In genomic region chr4:151276787-151277557, GRCh38 we compare ENCODE assay signal across 8 cellular contexts. TPM values are rescaled to one million over a fixed set of nuclear protein-coding genes. Genes with fewer than 3 reads are reported as not detected.
DNase-seq lines count a peak whose midpoint lies in the region; ATAC-seq, FAIRE-seq and TF ChIP-seq lines count a peak whose summit lies in the region.

TSS of gene PRSS48 (plus strand) at chr4:151277161. CDS start at chr4:151277173, 12 bp downstream.

- no peak within 1 kb of the TSS for H3K27ac ChIP-seq in C4-2B
- no peak within 1 kb of the TSS for H3K27ac ChIP-seq in H1 (ENCODE audit: low read depth, low read length)
- H3K27ac ChIP-seq in mesendoderm (ENCODE audit: low read depth, low read length) = no peak within 1 kb of the TSS

- no peaks in the 10 kb centered on the region for H3K23me2 ChIP-seq in H1 (ENCODE audit: low read depth, low read length)

- H3K18ac ChIP-seq in H1 (ENCODE audit: extremely low read depth, low read length) (0 out of 2 replicates have a peak within 1 kb of the TSS, but pooled peaks have one; percentile 63), mesendoderm (ENCODE audit: low read length) (no peak within 1 kb of the TSS)

- no peak within 1 kb of the TSS for H3K56ac ChIP-seq in H1 (replicated peaks; ENCODE audit: insufficient read length, low read depth, low read length)
- H3K56ac ChIP-seq in mesendoderm (ENCODE audit: low read length) = no peak within 1 kb of the TSS

- peak within 1 kb of the TSS; percentile 1; the same call in 1 of the 2 replicates for H3K27ac Mint-ChIP-seq in WTC11

- H3K4ac ChIP-seq in H1 (replicated peaks; ENCODE audit: insufficient read length, low read depth, low read length) (no peak within 1 kb of the TSS), mesendoderm (ENCODE audit: low read depth, low read length) (no peak within 1 kb of the TSS)

- peak within 1 kb of the TSS; percentile 35 for H4K91ac ChIP-seq in H1 (replicated peaks; ENCODE audit: insufficient read length, low read length)

- H3K36me3 Mint-ChIP-seq in WTC11 = no peaks in the 10 kb centered on the region

- TF ChIP-seq POLR2A in H1 (IDR thresholded peaks at IDR 0.05; ENCODE audit: control extremely low read depth in 1 of 2, low read depth in 2 of 2, low read length in 2 of 2) = no peak

- H3K23ac ChIP-seq in H1 (ENCODE audit: insufficient read length) = no peak within 1 kb of the TSS
- no peak within 1 kb of the TSS for H3K23ac ChIP-seq in mesendoderm (ENCODE audit: low read length)

- no peak within 1 kb of the TSS for H2BK12ac ChIP-seq in H1 (ENCODE audit: low read depth, low read length)

- POLR2A ChIA-PET in WTC11 (lab: Charles Lee) (interaction anchor here (0.6 to 0.9 kb wide), 2 partner anchors 81 to 185 kb away, joined by 3 to 4 read pairs; no protein-coding TSS in a partner anchor), H1 (lab: Charles Lee; ENCODE audit: partially characterized antibody) (interaction anchor here (0.8 to 2.9 kb wide), 4 partner anchors 9 to 177 kb away, joined by 3 to 14 read pairs (median 3); partner anchors contain the start of gene SH3D19)

- no peak within 1 kb of the TSS for H3K9ac ChIP-seq in H1 (replicated peaks in 1 of 4; ENCODE audit: extremely low read depth in 1 of 4, low read depth in 3 of 4, low read length in 3 of 4)
- no peak within 1 kb of the TSS for H3K9ac ChIP-seq in mesendoderm (ENCODE audit: low read length)

- H2BK5ac ChIP-seq in H1 (ENCODE audit: low read depth, low read length) (peak within 1 kb of the TSS; percentile 61; the same call in 1 of the 2 replicates), mesendoderm (ENCODE audit: low read length) (no peak within 1 kb of the TSS)

- H2BK15ac ChIP-seq in H1 (ENCODE audit: low read length) (no peak within 1 kb of the TSS), mesendoderm (replicated peaks; ENCODE audit: low read depth) (no peak within 1 kb of the TSS)

- no peak within 1 kb of the TSS for H3K4me3 Mint-ChIP-seq in WTC11

- H4K20me1 ChIP-seq in H1 (replicated peaks in 1 of 2; ENCODE audit: control insufficient read depth in 1 of 2, insufficient read depth in 2 of 2, low read length in 2 of 2) = peaks cover 0 to 8% of the 10 kb centered on the region in 2 experiments

- H3K27me3 Mint-ChIP-seq in WTC11 (ENCODE audit: low read depth) = no peaks in the 10 kb centered on the region

- 0 out of 3 replicates have a peak, but pooled peaks of 1 of the 2 experiments have one; percentile 31 for TF ChIP-seq EP300 in H1 (IDR thresholded peaks at IDR 0.05; ENCODE audit: borderline replicate concordance in 1 of 2, low read depth in 2 of 2, low read length in 2 of 2)

- ATAC-seq in WTC11 = peak; percentile 98
- peak; percentile 19 for ATAC-seq in stimulated activated naive CD8-positive, alpha-beta T cell treated with anti-CD3 and anti-CD28 coated beads, Interleukin-15, Interleukin-2, amounts not matched to agents 100 U/mL and 50 U/mL, for 24 hours

- no peaks in the 10 kb centered on the region for H3K9me3 Mint-ChIP-seq in WTC11

- H3K14ac ChIP-seq in H1 (ENCODE audit: insufficient read length) = no peak within 1 kb of the TSS

- TF ChIP-seq RAD21 in H1 (IDR thresholded peaks at IDR 0.05 in 1 of 2, conservative IDR thresholded peaks at IDR 0.05 in 1 of 2; ENCODE audit: low read depth in 2 of 2, low read length in 2 of 2) = peak; percentile 94 to 98

- no peak within 1 kb of the TSS for H2AFZ ChIP-seq in H1 (ENCODE audit: low read length)

- H3K4me2 ChIP-seq in H1 (ENCODE audit: insufficient read depth in 1 of 2, low read depth in 2 of 2, low read length in 2 of 2) = no peak within 1 kb of the TSS; a peak in 1 of 4 replicates
- H3K4me2 ChIP-seq in mesendoderm (ENCODE audit: low read length) = no peak within 1 kb of the TSS

- 61% methylated on average over 7 of the region's 7 CpGs; no CpG with 5 or more reads in 1 of the 2 experiments for WGBS in H1 (ENCODE audit: extremely low coverage in 1 of 2, insufficient coverage in 1 of 2, insufficient read length in 1 of 2, insufficient replicate concordance in 2 of 2, low coverage in 1 of 2, low lambda C conversion rate in 2 of 2, missing lambda C conversion rate in 1 of 2), 2 experiments
- WGBS in mesendoderm (ENCODE audit: extremely low coverage, insufficient coverage, low lambda C conversion rate) = no CpG with 5 or more reads among the region's 7 CpGs

- H3K27me3 ChIP-seq in MG63 (no peaks in the 10 kb centered on the region), H1 (replicated peaks in 1 of 4; ENCODE audit: control insufficient read depth in 3 of 4, extremely low read depth in 1 of 4, insufficient read depth in 3 of 4, low read length in 3 of 4) (no peaks in the 10 kb centered on the region), mesendoderm (ENCODE audit: insufficient read depth, low read length, poor library complexity) (no peaks in the 10 kb centered on the region)

- peak; percentile 78 for FAIRE-seq in H1 (lab: Jason Lieb, UNC)

- H3K79me2 ChIP-seq in H1 (ENCODE audit: control insufficient read depth in 1 of 2, insufficient read depth in 2 of 2, low read length in 2 of 2) (peaks cover 1 to 79% of the 10 kb centered on the region in 2 experiments), mesendoderm (ENCODE audit: control insufficient read depth, insufficient read depth, low read length) (peaks cover 17% of the 10 kb centered on the region)

- no peaks in the 10 kb centered on the region for H3K9me3 ChIP-seq in MG63
- no peaks in the 10 kb centered on the region for H3K9me3 ChIP-seq in H1 (ENCODE audit: insufficient read depth in 2 of 2, low read depth in 1 of 2, low read length in 1 of 2)

- H3K36me3 ChIP-seq in MG63 = no peaks in the 10 kb centered on the region
- H3K36me3 ChIP-seq in H1 (ENCODE audit: control insufficient read depth in 2 of 4, insufficient read depth in 4 of 4, low read length in 3 of 4) = peaks cover 0 to 3% (median 0%) of the 10 kb centered on the region in 4 experiments; a peak in 1 of 8 replicates
- no peaks in the 10 kb centered on the region for H3K36me3 ChIP-seq in mesendoderm (ENCODE audit: control insufficient read depth, insufficient read depth, low read length)

- H4K8ac ChIP-seq in H1 (ENCODE audit: extremely low read depth, insufficient read depth, low read length) (no peak within 1 kb of the TSS; the same call in 1 of the 2 replicates), mesendoderm (ENCODE audit: low read depth, low read length) (no peak within 1 kb of the TSS)

- H3K79me1 ChIP-seq in H1 (ENCODE audit: low read depth, low read length) (peaks cover 7% of the 10 kb centered on the region), mesendoderm (ENCODE audit: low read length) (peaks cover 6% of the 10 kb centered on the region)

- DNase-seq in GM19240 (ENCODE audit: insufficient read length, low spot score) = peak; percentile 23
- peak; percentile 35 for DNase-seq in MG63
- DNase-seq in WTC11 (ENCODE audit: low spot score) = peak; percentile 90
- peak; percentile 79 to 94 for DNase-seq in H1 (ENCODE audit: low read depth in 1 of 2, low spot score in 2 of 2)
- DNase-seq in mesendoderm = peak; percentile 95
- peak; percentile 75 for DNase-seq in stimulated activated naive CD8-positive, alpha-beta T cell treated with anti-CD3 and anti-CD28 coated beads, Interleukin-15, Interleukin-2, amounts not matched to agents 100 U/mL and 50 U/mL, for 24 hours
- DNase-seq in NCI-H187 treated with DMSO at 0.1 percent for 48 hours (lab: John Stamatoyannopoulos, UW) = no peak

- H3K4me1 ChIP-seq in H1 (replicated peaks in 1 of 4; ENCODE audit: control insufficient read depth in 3 of 4, insufficient read depth in 4 of 4, low read length in 3 of 4) (peaks cover 0 to 6% (median 2%) of the 10 kb centered on the region in 4 experiments; a peak in 3 of 7 replicates), mesendoderm (ENCODE audit: control insufficient read depth, low read depth, low read length) (no peaks in the 10 kb centered on the region)

- CTCF ChIA-PET in WTC11 (lab: Charles Lee) (interaction anchor here (0.6 to 2.8 kb wide), 52 partner anchors 9 to 398 kb away, joined by 3 to 24 read pairs (median 4); partner anchors contain the start of gene SH3D19), H1 (lab: Charles Lee; ENCODE audit: partially characterized antibody) (interaction anchor here (0.6 to 7.5 kb wide), 42 partner anchors 8 to 415 kb away, joined by 3 to 59 read pairs (median 4); partner anchors contain the start of gene SH3D19)

- H3K4me3 ChIP-seq in MG63 (no peak within 1 kb of the TSS), H1 (ENCODE audit: extremely low read depth in 1 of 4, insufficient read depth in 2 of 4, low read depth in 3 of 4, low read length in 4 of 4) (no peak within 1 kb of the TSS), mesendoderm (ENCODE audit: low read length) (no peak within 1 kb of the TSS)

- H4K5ac ChIP-seq in H1 (ENCODE audit: insufficient read length, low read depth, low read length) (no peak within 1 kb of the TSS), mesendoderm (ENCODE audit: low read length) (no peak within 1 kb of the TSS)

- TF ChIP-seq CTCF in C4-2B (conservative IDR thresholded peaks at IDR 0.05) (peak; percentile 80), WTC11 (IDR thresholded peaks at IDR 0.05) (peak; percentile 87), H1 (IDR thresholded peaks at IDR 0.05; ENCODE audit: control extremely low read depth in 1 of 3, insufficient read depth in 1 of 3, low read depth in 1 of 3, low read length in 3 of 3) (peak; percentile 91 to 94 (median 92))

- H2BK20ac ChIP-seq in H1 (ENCODE audit: low read length) = no peak within 1 kb of the TSS

- no peak within 1 kb of the TSS for H2AK5ac ChIP-seq in H1 (ENCODE audit: low read depth, low read length)
- no peak within 1 kb of the TSS for H2AK5ac ChIP-seq in mesendoderm (ENCODE audit: low read length)

- H3K4me1 Mint-ChIP-seq in WTC11 = peaks cover 22% of the 10 kb centered on the region

- no peak within 1 kb of the TSS for H2BK120ac ChIP-seq in H1 (replicated peaks; ENCODE audit: low read depth, low read length)
- H2BK120ac ChIP-seq in mesendoderm (ENCODE audit: low read depth, low read length) = no peak within 1 kb of the TSS

TF ChIP-seq in WTC11, 78 proteins besides CTCF, POLR2A, EP300 and RAD21:
- TF ChIP-seq NFATC4 (CRISPR knock-in tag; IDR thresholded peaks at IDR 0.05) (no peak), ETV6 (CRISPR knock-in tag; IDR thresholded peaks at IDR 0.05) (peak; percentile 50; the same call in 1 of the 2 replicates)

TF ChIP-seq in H1, 55 proteins besides CTCF, POLR2A, EP300 and RAD21 (continues in another document):
- TF ChIP-seq TAF1 (IDR thresholded peaks at IDR 0.05; ENCODE audit: low read depth, low read length) = 0 out of 2 replicates have a peak, but pooled peaks have one; percentile 35

RNA-seq across cellular contexts. Expression of gene PRSS48, which starts in this region (rescaled TPM):
- not detected in 2 replicates for total RNA-seq in MG63 (2014; rRNA removed; shearing (Covaris generic); ENCODE audit: low replicate concordance)
- not detected in 3 replicates for total RNA-seq in WTC11 (2021)
- total RNA-seq in H1 (2021; fragmentation: NEBNext Ultra II Directional; extraction: Animal tissue kit (Norgen Biotek cat#: 25700)) = not detected in 2 replicates
- polyA plus RNA-seq in H1 (2011; rRNA removed) = not detected in 2 replicates
- polyA plus RNA-seq in H1 (2011; cell fraction: cytosol; rRNA removed) = not detected
- not detected for polyA plus RNA-seq in H1 (2011; cell fraction: nucleus; rRNA removed)
- polyA plus RNA-seq in H1 (2012, experiment 1 of 2) = not detected in 4 replicates
- polyA plus RNA-seq in H1 (2012, experiment 2 of 2) = not detected
- polyA plus RNA-seq in H1 (2013, experiment 1 of 2) = not detected
- not detected for polyA plus RNA-seq in H1 (2013, experiment 2 of 2)
- polyA minus RNA-seq in H1 (2011; rRNA and poly(A)+ RNA removed) = not detected in 2 replicates
- not detected for polyA minus RNA-seq in H1 (2011; cell fraction: cytosol; rRNA and poly(A)+ RNA removed)
- polyA minus RNA-seq in H1 (2011; cell fraction: nucleus; rRNA and poly(A)+ RNA removed) = not detected
- polyA plus RNA-seq in mesendoderm (2013, experiment 1 of 2) = not detected
- not detected for polyA plus RNA-seq in mesendoderm (2013, experiment 2 of 2)

Comparison
In these comparisons a context has a peak if more than half of its experiments do, and no peak if none do; other contexts are left out.
1. Peak in DNase-seq in MG63; RNA of the gene not detected or under 1 TPM.
2. Peak in DNase-seq and ATAC-seq in WTC11; RNA of the gene not detected or under 1 TPM.
3. Peak in DNase-seq in H1; RNA of the gene not detected or under 1 TPM.